28 cellular contexts compared by ENCODE assay signal in genomic region chr3:48678056-48678455, GRCh38. TPM values are rescaled to one million over a fixed set of nuclear protein-coding genes. Genes with fewer than 3 reads are reported as not detected.
DNase-seq lines count a peak whose midpoint lies in the region; ATAC-seq and TF ChIP-seq lines count a peak whose summit lies in the region.
"Had no signal": no experiment of that assay in that cellular context is flagged by ENCODE, and none has a peak within 500 bp of the region (broad histone marks: within the 10 kb centered on the region; RNA-seq: fewer than 3 reads in every experiment).

No MANE protein-coding gene starts in this region.

- H3K4me2 ChIP-seq in fibroblast of lung (ENCODE audit: extremely low read depth, insufficient read depth, low read length) = no peak overlapping the region
- no peak overlapping the region for H3K4me2 ChIP-seq in osteoblast (ENCODE audit: insufficient read depth, low read length)

- H3K27ac Mint-ChIP-seq in activated T-helper 2 cell treated with anti-CD3 and anti-CD28 coated beads, Interferon-gamma antibody, Interleukin-2, Interleukin-4, amounts not matched to agents 10 μg/mL and 5 μg/mL and 100 μg/mL, durations not matched to agents 14 hours and 24 hours and 36 hours = no peak overlapping the region
- H3K27ac Mint-ChIP-seq: activated T-cell treated with anti-CD3 and anti-CD28 coated beads, Interleukin-2, amount 50 U/mL, for 24 hours; CD8-positive, alpha-beta T cell; natural killer cell treated with Interleukin-12 subunit alpha and Interleukin-12 subunit beta and Interleukin-15 and Interleukin-18, amount 100 ng/mL, for 72 hours had no signal

- no peak for ATAC-seq in HG02973 (IDR thresholded peaks at IDR 0.05; ENCODE audit: unreplicated experiment)
- ATAC-seq: CD8-positive, alpha-beta T cell; heart right ventricle; left lobe of liver; natural killer cell treated with Interleukin-12 subunit alpha and Interleukin-12 subunit beta and Interleukin-15 and Interleukin-18, amount 100 ng/mL, for 72 hours; Panc1; sciatic nerve; stimulated activated naive CD8-positive, alpha-beta T cell treated with anti-CD3 and anti-CD28 coated beads, Interleukin-15, amount 100 ng/mL, for 72 hours had no signal

- intact Hi-C loops in activated T-helper 2 cell treated with anti-CD3 and anti-CD28 coated beads, Interferon-gamma antibody, Interleukin-2, Interleukin-4, amounts not matched to agents 10 μg/mL and 5 μg/mL and 100 μg/mL, durations not matched to agents 14 hours and 24 hours and 36 hours (cut with micrococcal nuclease) = no loop called here

- no peak overlapping the region for H3K9ac ChIP-seq in fibroblast of lung (ENCODE audit: insufficient read depth, low read length)

- H4K20me1 ChIP-seq in fibroblast of lung (ENCODE audit: control insufficient read depth, extremely low read depth, insufficient read depth, low read length) (no peaks in the 10 kb centered on the region), osteoblast (ENCODE audit: insufficient read depth, low read length) (peaks cover 3% of the 10 kb centered on the region)

- H3K27me3 Mint-ChIP-seq in activated T-helper 2 cell treated with anti-CD3 and anti-CD28 coated beads, Interferon-gamma antibody, Interleukin-2, Interleukin-4, amounts not matched to agents 10 μg/mL and 5 μg/mL and 100 μg/mL, durations not matched to agents 14 hours and 24 hours and 36 hours (ENCODE audit: low read depth) = no peaks in the 10 kb centered on the region
- H3K27me3 Mint-ChIP-seq: activated T-cell treated with anti-CD3 and anti-CD28 coated beads, Interleukin-2, amount 50 U/mL, for 24 hours; natural killer cell treated with Interleukin-12 subunit alpha and Interleukin-12 subunit beta and Interleukin-15 and Interleukin-18, amount 100 ng/mL, for 72 hours; stimulated activated naive CD8-positive, alpha-beta T cell treated with anti-CD3 and anti-CD28 coated beads, Interleukin-15, amount 100 ng/mL, for 72 hours had no signal

- H3K79me2 ChIP-seq in fibroblast of lung (ENCODE audit: control insufficient read depth, insufficient read depth, low read length) (no peaks in the 10 kb centered on the region), osteoblast (ENCODE audit: insufficient read depth, low read length) (no peaks in the 10 kb centered on the region)

- H3K4me3 ChIP-seq in fibroblast of lung (replicated peaks in 1 of 4; ENCODE audit: control extremely low read depth in 1 of 4, insufficient read depth in 1 of 4, low read depth in 3 of 4, low read length in 4 of 4) = no peak overlapping the region
- no peak overlapping the region for H3K4me3 ChIP-seq in osteoblast (ENCODE audit: insufficient read depth, low read length)
- H3K4me3 ChIP-seq: adrenal gland, cardiac muscle cell, heart right ventricle, SJSA1, thyroid gland had no signal

- peaks cover 36% of the 10 kb centered on the region for H3K36me3 ChIP-seq in fibroblast of lung (ENCODE audit: control insufficient read depth, insufficient read depth, low read length)
- H3K36me3 ChIP-seq in osteoblast (ENCODE audit: insufficient read depth, low read length) = peaks cover 40% of the 10 kb centered on the region

- no peaks in the 10 kb centered on the region for H3K27me3 ChIP-seq in fibroblast of lung (ENCODE audit: control insufficient read depth, insufficient read depth, low read length)
- H3K27me3 ChIP-seq in osteoblast (ENCODE audit: insufficient read depth, low read length) = no peaks in the 10 kb centered on the region
- H3K27me3 ChIP-seq: adrenal gland, cardiac muscle cell, heart right ventricle, SJSA1, thyroid gland had no signal

- no peak overlapping the region for H3K4me3 Mint-ChIP-seq in activated T-helper 2 cell treated with anti-CD3 and anti-CD28 coated beads, Interferon-gamma antibody, Interleukin-2, Interleukin-4, amounts not matched to agents 10 μg/mL and 5 μg/mL and 100 μg/mL, durations not matched to agents 14 hours and 24 hours and 36 hours (ENCODE audit: low read depth)
- H3K4me3 Mint-ChIP-seq: activated T-cell treated with anti-CD3 and anti-CD28 coated beads, Interleukin-2, amount 50 U/mL, for 24 hours; CD8-positive, alpha-beta T cell; natural killer cell treated with Interleukin-12 subunit alpha and Interleukin-12 subunit beta and Interleukin-15 and Interleukin-18, amount 100 ng/mL, for 72 hours; stimulated activated naive CD8-positive, alpha-beta T cell treated with anti-CD3 and anti-CD28 coated beads, Interleukin-15, amount 100 ng/mL, for 72 hours had no signal

- no peak overlapping the region for H2AFZ ChIP-seq in fibroblast of lung (ENCODE audit: low read length)
- H2AFZ ChIP-seq in osteoblast (ENCODE audit: low read length) = no peak overlapping the region

- H3K36me3 Mint-ChIP-seq in activated T-helper 2 cell treated with anti-CD3 and anti-CD28 coated beads, Interferon-gamma antibody, Interleukin-2, Interleukin-4, amounts not matched to agents 10 μg/mL and 5 μg/mL and 100 μg/mL, durations not matched to agents 14 hours and 24 hours and 36 hours (ENCODE audit: low read depth) = peaks cover 68% of the 10 kb centered on the region
- H3K36me3 Mint-ChIP-seq: natural killer cell treated with Interleukin-12 subunit alpha and Interleukin-12 subunit beta and Interleukin-15 and Interleukin-18, amount 100 ng/mL, for 72 hours had no signal

- TF ChIP-seq CTCF in fibroblast of lung (conservative IDR thresholded peaks at IDR 0.05 in 1 of 2, IDR thresholded peaks at IDR 0.05 in 1 of 2; ENCODE audit: low read depth in 1 of 2, low read length in 2 of 2) (no peak), osteoblast (IDR thresholded peaks at IDR 0.05; ENCODE audit: extremely low read depth, low read depth, low read length) (no peak)

- peaks cover 7% of the 10 kb centered on the region for H3K4me1 ChIP-seq in fibroblast of lung (ENCODE audit: control insufficient read depth, extremely low read depth, insufficient read depth, low read length)
- H3K4me1 ChIP-seq in osteoblast (ENCODE audit: insufficient read depth, low read length) = peaks cover 4% of the 10 kb centered on the region
- H3K4me1 ChIP-seq: SJSA1 had no signal

- H3K4me1 Mint-ChIP-seq in activated T-helper 2 cell treated with anti-CD3 and anti-CD28 coated beads, Interferon-gamma antibody, Interleukin-2, Interleukin-4, amounts not matched to agents 10 μg/mL and 5 μg/mL and 100 μg/mL, durations not matched to agents 14 hours and 24 hours and 36 hours (ENCODE audit: low read depth) = peaks cover 1% of the 10 kb centered on the region

- H3K9me3 ChIP-seq in fibroblast of lung (ENCODE audit: control insufficient read depth, insufficient read depth, low read depth, low read length) (no peaks in the 10 kb centered on the region), osteoblast (ENCODE audit: low read depth, low read length) (no peaks in the 10 kb centered on the region)
- H3K9me3 ChIP-seq: adrenal gland, heart right ventricle, SJSA1, thyroid gland had no signal

- peak; percentile 71 for DNase-seq in EH (ENCODE audit: low read depth)
- peak; percentile 57 for DNase-seq in NCI-H226
- DNase-seq in fibroblast of lung (ENCODE audit: low read depth in 2 of 2) = peak; percentile 47 to 51
- DNase-seq in osteoblast (ENCODE audit: insufficient read length, low spot score, missing footprints) = peak; percentile 88
- no peak for DNase-seq in GDM1 (lab: John Stamatoyannopoulos, UW)
- no peak for DNase-seq in activated T-helper 2 cell treated with anti-CD3 and anti-CD28 coated beads, Interferon-gamma antibody, Interleukin-2, Interleukin-4, amounts not matched to agents 10 μg/mL and 5 μg/mL and 100 μg/mL, durations not matched to agents 14 hours and 24 hours and 36 hours (ENCODE audit: low spot score)
- DNase-seq: activated CD4-positive, alpha-beta T cell treated with anti-CD3 and anti-CD28 coated beads for 1 hour; activated T-cell treated with anti-CD3 and anti-CD28 coated beads, Interleukin-2, amount 50 U/mL, for 24 hours; adrenal gland; CD8-positive, alpha-beta T cell; heart right ventricle; KG1; NCI-H1436; NCI-H510A treated with DMSO at 0.1 percent for 48 hours; NK-92 treated with Interleukin-12 subunit alpha and Interleukin-12 subunit beta, amount 100 ng/mL, for 24 hours; stimulated activated naive CD8-positive, alpha-beta T cell treated with anti-CD3 and anti-CD28 coated beads, Interleukin-15, amount 100 ng/mL, for 72 hours; thyroid gland had no signal

- H3K27ac ChIP-seq in fibroblast of lung (ENCODE audit: insufficient read depth, low read length) = no peak overlapping the region
- H3K27ac ChIP-seq in osteoblast (ENCODE audit: low read depth, low read length) = no peak overlapping the region
- H3K27ac ChIP-seq: adrenal gland, cardiac muscle cell, heart right ventricle, SJSA1, thyroid gland had no signal

- H3K9me3 Mint-ChIP-seq in activated T-helper 2 cell treated with anti-CD3 and anti-CD28 coated beads, Interferon-gamma antibody, Interleukin-2, Interleukin-4, amounts not matched to agents 10 μg/mL and 5 μg/mL and 100 μg/mL, durations not matched to agents 14 hours and 24 hours and 36 hours = no peaks in the 10 kb centered on the region
- H3K9me3 Mint-ChIP-seq: activated T-cell treated with anti-CD3 and anti-CD28 coated beads, Interleukin-2, amount 50 U/mL, for 24 hours; CD8-positive, alpha-beta T cell; natural killer cell treated with Interleukin-12 subunit alpha and Interleukin-12 subunit beta and Interleukin-15 and Interleukin-18, amount 100 ng/mL, for 72 hours; stimulated activated naive CD8-positive, alpha-beta T cell treated with anti-CD3 and anti-CD28 coated beads, Interleukin-15, amount 100 ng/mL, for 72 hours had no signal

RNA-seq across cellular contexts. Expression of gene NCKIPSD, which starts 7.7 kb away (rescaled TPM):
- total RNA-seq in fibroblast of lung (15.4 and 23.3 TPM in 2 replicates), osteoblast (17.1 and 17.7 TPM in 2 replicates)
- polyA plus RNA-seq in fibroblast of lung = 14.6 and 19.6 TPM in 2 replicates
- polyA plus RNA-seq in fibroblast of lung (2012) = 18.7 and 23.3 TPM in 2 replicates
- polyA minus RNA-seq in fibroblast of lung (ENCODE audit: low replicate concordance) = 56.2 and 67.3 TPM in 2 replicates
- 49.8 and 51.4 TPM in 2 replicates for total RNA-seq in activated T-helper 2 cell treated with anti-CD3 and anti-CD28 coated beads, Interferon-gamma antibody, Interleukin-2, Interleukin-4, amounts not matched to agents 10 μg/mL and 5 μg/mL and 100 μg/mL, durations not matched to agents 14 hours and 24 hours and 36 hours

RNA-seq across cellular contexts. Expression of gene CELSR3, which starts 15.4 kb away (rescaled TPM):
- total RNA-seq in fibroblast of lung = 0.77 and 2.1 TPM in 2 replicates
- polyA plus RNA-seq in fibroblast of lung = 0.34 and 0.44 TPM in 2 replicates
- polyA plus RNA-seq in fibroblast of lung (2012) = 0.50 and 0.62 TPM in 2 replicates
- polyA minus RNA-seq in fibroblast of lung (ENCODE audit: low replicate concordance) = 1.8 and 2.2 TPM in 2 replicates
- total RNA-seq in osteoblast = 1.2 and 1.4 TPM in 2 replicates
- 16.0 and 16.5 TPM in 2 replicates for total RNA-seq in activated T-helper 2 cell treated with anti-CD3 and anti-CD28 coated beads, Interferon-gamma antibody, Interleukin-2, Interleukin-4, amounts not matched to agents 10 μg/mL and 5 μg/mL and 100 μg/mL, durations not matched to agents 14 hours and 24 hours and 36 hours

RNA-seq across cellular contexts. Expression of gene IP6K2, which starts 39.0 kb away (rescaled TPM):
- total RNA-seq in fibroblast of lung (40.3 and 53.5 TPM in 2 replicates), osteoblast (38.0 and 44.9 TPM in 2 replicates)
- 58.9 and 64.1 TPM in 2 replicates for polyA plus RNA-seq in fibroblast of lung
- 47.5 and 52.1 TPM in 2 replicates for polyA plus RNA-seq in fibroblast of lung (2012)
- polyA minus RNA-seq in fibroblast of lung (ENCODE audit: low replicate concordance) = 35.9 and 43.2 TPM in 2 replicates
- 65.4 and 68.2 TPM in 2 replicates for total RNA-seq in activated T-helper 2 cell treated with anti-CD3 and anti-CD28 coated beads, Interferon-gamma antibody, Interleukin-2, Interleukin-4, amounts not matched to agents 10 μg/mL and 5 μg/mL and 100 μg/mL, durations not matched to agents 14 hours and 24 hours and 36 hours

RNA-seq across cellular contexts. Expression of gene SLC26A6, which starts 42.8 kb away (rescaled TPM):
- 32.9 and 36.3 TPM in 2 replicates for total RNA-seq in fibroblast of lung
- 13.3 and 20.9 TPM in 2 replicates for polyA plus RNA-seq in fibroblast of lung
- polyA plus RNA-seq in fibroblast of lung (2012) = 9.4 and 16.6 TPM in 2 replicates
- polyA minus RNA-seq in fibroblast of lung (ENCODE audit: low replicate concordance) = 29.8 and 88.3 TPM in 2 replicates
- 26.2 and 30.8 TPM in 2 replicates for total RNA-seq in osteoblast
- 85.1 and 89.6 TPM in 2 replicates for total RNA-seq in activated T-helper 2 cell treated with anti-CD3 and anti-CD28 coated beads, Interferon-gamma antibody, Interleukin-2, Interleukin-4, amounts not matched to agents 10 μg/mL and 5 μg/mL and 100 μg/mL, durations not matched to agents 14 hours and 24 hours and 36 hours

RNA-seq across cellular contexts. Expression of gene TMEM89, which starts 56.5 kb away (rescaled TPM):
- total RNA-seq in fibroblast of lung = not detected in 2 replicates
- polyA plus RNA-seq in fibroblast of lung = not detected in 2 replicates
- not detected in 2 replicates for polyA plus RNA-seq in fibroblast of lung (2012)
- not detected in 2 replicates for polyA minus RNA-seq in fibroblast of lung (ENCODE audit: low replicate concordance)
- total RNA-seq in osteoblast = 0.59 TPM in 1 of 2 replicates, not detected in the other
- total RNA-seq in activated T-helper 2 cell treated with anti-CD3 and anti-CD28 coated beads, Interferon-gamma antibody, Interleukin-2, Interleukin-4, amounts not matched to agents 10 μg/mL and 5 μg/mL and 100 μg/mL, durations not matched to agents 14 hours and 24 hours and 36 hours = 0.80 and 0.87 TPM in 2 replicates
- total RNA-seq: activated CD8-positive, alpha-beta memory T cell treated with anti-CD3 and anti-CD28 coated beads for 36 hours; adrenal gland; cardiac muscle cell; CD8-positive, alpha-beta T cell; fibroblast of villous mesenchyme; H4; heart right ventricle; left lobe of liver; natural killer cell treated with Interleukin-12 subunit alpha and Interleukin-12 subunit beta and Interleukin-15 and Interleukin-18, amount 100 ng/mL, for 72 hours; sciatic nerve; SJSA1; T-helper 1 cell treated with Interleukin-12 subunit alpha and Interleukin-12 subunit beta and Interleukin-4 antibody, amounts not matched to agents 30 ng/mL and 1 ng/mL, for 36 hours; thyroid gland had no signal
- polyA plus RNA-seq: adrenal gland, heart right ventricle had no signal

Comparison
In these comparisons a context has a peak if more than half of its experiments do, and no peak if none do; other contexts are left out.
1. DNase-seq: peak in EH (single experiment), NCI-H226 (single experiment), fibroblast of lung (2 of 2) and osteoblast (single experiment); none in GDM1 (single experiment) and activated T-helper 2 cell treated with anti-CD3 and anti-CD28 coated beads, Interferon-gamma antibody, Interleukin-2, Interleukin-4, amounts not matched to agents 10 μg/mL and 5 μg/mL and 100 μg/mL, durations not matched to agents 14 hours and 24 hours and 36 hours (single experiment).